Comparison of ENCODE assay signal across 8 cellular contexts in genomic region chr5:147234098-147234824, GRCh38. TPM values are rescaled to one million over a fixed set of nuclear protein-coding genes. Genes with fewer than 3 reads are reported as not detected.
DNase-seq lines count a peak whose midpoint lies in the region; ATAC-seq and TF ChIP-seq lines count a peak whose summit lies in the region.

No MANE protein-coding gene starts in this region.

- no peaks in the 10 kb centered on the region for H3K36me3 ChIP-seq in GM06990 (ENCODE audit: control insufficient read depth, insufficient read depth, low read length)

- H3K27me3 Mint-ChIP-seq in WTC11 (ENCODE audit: low read depth): peaks cover 52% of the 10 kb centered on the region

- TF ChIP-seq CTCF in GM06990 (IDR thresholded peaks at IDR 0.05; ENCODE audit: insufficient read depth, low read length, poor library complexity, severe bottlenecking): no peak
- no peak for TF ChIP-seq CTCF in WTC11 (IDR thresholded peaks at IDR 0.05)
- TF ChIP-seq CTCF in retinal pigment epithelial cell (conservative IDR thresholded peaks at IDR 0.05; ENCODE audit: low read depth, low read length): no peak

- DNase-seq in GM06990 (ENCODE audit: extremely low read depth, insufficient read length): peak; percentile 9
- peak; percentile 13 for DNase-seq in WTC11 (ENCODE audit: low spot score)
- no peak for DNase-seq in right cardiac atrium
- DNase-seq in retinal pigment epithelial cell (ENCODE audit: low read depth): no peak
- DNase-seq in cerebellar cortex (ENCODE audit: low spot score): no peak
- no peak for DNase-seq in activated naive CD4-positive, alpha-beta T cell treated with anti-CD3 and anti-CD28 coated beads, Interleukin-2, amount 50 U/mL, for 72 hours (ENCODE audit: low spot score in 2 of 2)

- H3K27me3 ChIP-seq in GM06990 (replicated peaks; ENCODE audit: control insufficient read depth, insufficient read depth, low read length): no peaks in the 10 kb centered on the region; the same call in 1 of the 2 replicates
- H3K27me3 ChIP-seq in right cardiac atrium (ENCODE audit: control insufficient read depth, insufficient read depth): no peaks in the 10 kb centered on the region

- no peak overlapping the region for H3K27ac Mint-ChIP-seq in WTC11
- no peak overlapping the region for H3K27ac Mint-ChIP-seq in activated naive CD4-positive, alpha-beta T cell treated with anti-CD3 and anti-CD28 coated beads, Interleukin-2, amount 50 U/mL, for 72 hours

- H3K27ac ChIP-seq in right cardiac atrium (ENCODE audit: low read length): no peak overlapping the region

- H3K4me3 ChIP-seq in GM06990 (replicated peaks; ENCODE audit: low read depth, low read length) (no peak overlapping the region), right cardiac atrium (ENCODE audit: low read length) (peak overlapping the region; percentile 67), retinal pigment epithelial cell (ENCODE audit: low read length) (peak overlapping the region; percentile 69)

- peak overlapping the region; percentile 83 for H3K4me3 Mint-ChIP-seq in WTC11

- intact Hi-C loops in right cardiac atrium (cut with DNase I): loop anchor here in 1 of 4 donors (5.0 kb wide), 1 partner anchor 133 kb away; no protein-coding TSS in a partner anchor

- H3K4me1 Mint-ChIP-seq in WTC11: peaks cover 4% of the 10 kb centered on the region; the same call in 1 of the 2 replicates

- no peaks in the 10 kb centered on the region for H3K9me3 ChIP-seq in right cardiac atrium (ENCODE audit: control insufficient read depth, low read length)

- no peaks in the 10 kb centered on the region for H3K36me3 Mint-ChIP-seq in WTC11
- peaks cover 0 to 5% of the 10 kb centered on the region in 2 donors for H3K36me3 Mint-ChIP-seq in activated naive CD4-positive, alpha-beta T cell treated with anti-CD3 and anti-CD28 coated beads, Interleukin-2, amount 50 U/mL, for 72 hours

- no peaks in the 10 kb centered on the region for H3K4me1 ChIP-seq in right cardiac atrium (ENCODE audit: control insufficient read depth, insufficient read depth, low read length)

- WGBS in right cardiac atrium: 7% methylated on average over 37 of the region's 37 CpGs

- no peaks in the 10 kb centered on the region for H3K9me3 Mint-ChIP-seq in WTC11
- H3K9me3 Mint-ChIP-seq in activated naive CD4-positive, alpha-beta T cell treated with anti-CD3 and anti-CD28 coated beads, Interleukin-2, amount 50 U/mL, for 72 hours: peaks cover 0 to 4% of the 10 kb centered on the region in 2 donors

- ATAC-seq in WTC11: peak; percentile 8
- peak; percentile 38 to 56 for ATAC-seq in right cardiac atrium
- ATAC-seq in activated naive CD4-positive, alpha-beta T cell treated with anti-CD3 and anti-CD28 coated beads, Interleukin-2, amount 50 U/mL, for 72 hours: no peak
- no peak for ATAC-seq in HG03108 (IDR thresholded peaks at IDR 0.05; ENCODE audit: unreplicated experiment)
- no peak for ATAC-seq in GM21526 (IDR thresholded peaks at IDR 0.05; ENCODE audit: low FRiP score, unreplicated experiment)

- POLR2A ChIA-PET in WTC11 (lab: Charles Lee): interaction anchor here (0.5 kb wide), 1 partner anchor 1274 kb away, joined by 3 read pairs; no protein-coding TSS in a partner anchor

- CTCF ChIA-PET in WTC11 (lab: Charles Lee): interaction anchor here (0.9 to 2.5 kb wide), 10 partner anchors 10 to 701 kb away, joined by 3 to 24 read pairs (median 5); no protein-coding TSS in a partner anchor

TF ChIP-seq in WTC11, 78 proteins besides CTCF, POLR2A, EP300 and RAD21:
- TF ChIP-seq ZNF232 (CRISPR knock-in tag; IDR thresholded peaks at IDR 0.05): no peak
- no peak for TF ChIP-seq SMAD4 (CRISPR knock-in tag; IDR thresholded peaks at IDR 0.05)
- TF ChIP-seq FOXK1 (CRISPR knock-in tag; IDR thresholded peaks at IDR 0.05): no peak
- no peak for TF ChIP-seq NFATC4 (CRISPR knock-in tag; IDR thresholded peaks at IDR 0.05)
- TF ChIP-seq FOXP4 (CRISPR knock-in tag; IDR thresholded peaks at IDR 0.05): no peak
- TF ChIP-seq STAT6 (CRISPR knock-in tag; conservative IDR thresholded peaks at IDR 0.05; ENCODE audit: low read depth): no peak
- TF ChIP-seq NFYB (CRISPR knock-in tag; conservative IDR thresholded peaks at IDR 0.05; ENCODE audit: low read depth): no peak
- TF ChIP-seq ZNF281 (CRISPR knock-in tag; IDR thresholded peaks at IDR 0.05): no peak
- TF ChIP-seq MLX (CRISPR knock-in tag; IDR thresholded peaks at IDR 0.05): no peak

RNA-seq across cellular contexts. Expression of gene STK32A, which starts 0.6 kb away (rescaled TPM):
- total RNA-seq in WTC11 (2021): 1.7 to 3.0 TPM (median 3.0 TPM) in 3 replicates
- 1 to 10 TPM; 1.9 to 2.9 (median 2.4) TPM for total RNA-seq in right cardiac atrium
- 0.81 TPM for polyA plus RNA-seq in right cardiac atrium
- not detected for total RNA-seq in activated naive CD4-positive, alpha-beta T cell treated with anti-CD3 and anti-CD28 coated beads, Interleukin-2, amount 50 U/mL, for 72 hours

Comparison
In these comparisons a context has a peak if more than half of its experiments do, and no peak if none do; other contexts are left out.
1. DNase-seq: peak in GM06990 (single experiment) and WTC11 (single experiment); none in right cardiac atrium (0 of 3), retinal pigment epithelial cell (single experiment), cerebellar cortex (single experiment) and activated naive CD4-positive, alpha-beta T cell treated with anti-CD3 and anti-CD28 coated beads, Interleukin-2, amount 50 U/mL, for 72 hours (0 of 2).
2. ATAC-seq: peak in WTC11 (single experiment) and right cardiac atrium (2 of 2); none in activated naive CD4-positive, alpha-beta T cell treated with anti-CD3 and anti-CD28 coated beads, Interleukin-2, amount 50 U/mL, for 72 hours (0 of 2), HG03108 (single experiment) and GM21526 (single experiment).